In the genomic region with DNA sequence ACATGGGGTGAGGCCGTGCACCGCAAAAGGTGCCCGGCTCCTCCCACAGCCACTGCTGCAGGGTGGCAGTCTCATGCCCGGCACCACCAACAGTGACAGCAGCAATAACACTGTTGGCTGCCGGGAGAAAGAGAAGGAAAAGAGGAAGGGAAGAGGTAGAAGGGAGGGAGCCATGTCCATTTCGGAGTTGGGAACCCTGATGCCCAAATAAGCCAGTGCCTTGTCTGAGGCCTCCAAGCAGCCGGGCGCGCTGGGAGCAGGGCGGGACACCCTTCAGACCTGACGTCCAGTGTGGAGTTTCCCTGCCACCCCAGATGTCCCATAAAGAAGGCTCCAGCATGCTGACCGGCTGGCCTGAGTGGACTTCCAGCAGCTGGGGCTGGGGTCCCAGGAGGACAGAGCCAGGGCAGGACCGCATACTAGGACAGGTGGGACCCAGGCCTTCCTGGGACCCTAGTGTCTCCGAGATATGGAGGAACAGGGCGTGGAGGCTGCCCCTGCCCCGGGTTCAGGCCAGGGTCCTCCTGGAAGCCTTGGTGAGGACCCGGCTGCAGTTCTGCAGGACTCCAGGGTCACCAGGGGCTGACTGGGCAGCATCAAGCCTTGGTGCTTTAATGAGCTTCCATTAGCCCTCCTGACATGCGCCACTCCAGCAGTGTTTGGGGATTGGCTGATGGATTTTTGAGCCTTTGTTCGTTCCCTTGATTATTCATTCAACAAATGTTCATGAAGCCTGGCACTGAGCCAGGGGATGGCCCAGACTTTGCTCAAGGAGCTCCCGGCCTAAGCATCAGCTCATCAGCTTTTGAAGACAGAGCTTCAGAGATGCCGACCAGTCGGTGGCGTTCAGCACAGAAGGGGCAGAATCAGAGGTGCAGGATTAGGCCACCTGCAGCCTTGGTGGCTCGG, we compare ENCODE assay signal across 11 cellular contexts.
A peak's percentile ranks its signal among the peaks of the same experiment; 100 is the strongest.
DNase-seq lines count a peak whose midpoint lies in the region; ATAC-seq and TF ChIP-seq lines count a peak whose summit lies in the region.
"Had no signal": no experiment of that assay in that cellular context is flagged by ENCODE, and none has a peak within 500 bp of the region (broad histone marks: within the 10 kb centered on the region; RNA-seq: fewer than 3 reads in every experiment).

No MANE protein-coding gene starts in this region.

- peak in 1 of 3 donors; percentile 11 for TF ChIP-seq POLR2A in body of pancreas (IDR thresholded peaks at IDR 0.05)

- no peaks in the 10 kb centered on the region for H3K36me3 Mint-ChIP-seq in CD14-positive monocyte

- H3K4me1 Mint-ChIP-seq in CD14-positive monocyte = peaks cover 12% of the 10 kb centered on the region

- whole genome bisulfite sequencing in body of pancreas, 2 donors = 39 to 61% methylated on average over 11 to 24 of the region's 24 CpGs

- intact Hi-C loops in CD14-positive monocyte (cut with micrococcal nuclease) = no loop called here
- intact Hi-C loops in body of pancreas (cut with DNase I) = no loop called here
- intact Hi-C loops in mucosa of descending colon (cut with DNase I, micrococcal nuclease) = no loop called here

- H3K27me3 ChIP-seq in body of pancreas = no peaks in the 10 kb centered on the region
- H3K27me3 ChIP-seq: SJSA1 had no signal

- H3K27me3 Mint-ChIP-seq in CD14-positive monocyte (ENCODE audit: low read depth in 3 of 3) = peaks cover 19 to 26% (median 23%) of the 10 kb centered on the region in 3 donors

- peaks cover 0 to 6% (median 0%) of the 10 kb centered on the region in 7 donors for H3K9me3 Mint-ChIP-seq in CD14-positive monocyte

- H3K4me1 ChIP-seq in body of pancreas (peaks cover 25% of the 10 kb centered on the region), mucosa of descending colon (ENCODE audit: low read depth) (peaks cover 39% of the 10 kb centered on the region)

- H3K36me3 ChIP-seq in body of pancreas (replicated peaks in 1 of 2; ENCODE audit: insufficient read depth in 1 of 2, low read depth in 2 of 2) = no peaks in the 10 kb centered on the region
- H3K36me3 ChIP-seq in mucosa of descending colon (ENCODE audit: low read depth) = no peaks in the 10 kb centered on the region

- no peaks in the 10 kb centered on the region for H3K9me3 ChIP-seq in body of pancreas
- H3K9me3 ChIP-seq in mucosa of descending colon = no peaks in the 10 kb centered on the region
- H3K9me3 ChIP-seq: SJSA1 had no signal

- peak overlapping the region; percentile 80 to 90 (median 84) for H3K27ac ChIP-seq in body of pancreas
- H3K27ac ChIP-seq: SJSA1 had no signal

- no peak for DNase-seq in CD14-positive monocyte (ENCODE audit: low spot score)
- DNase-seq in HT1080 (ENCODE audit: low read depth) = peak; percentile 15
- peak in 1 of 4 donors; percentile 36 for DNase-seq in body of pancreas
- DNase-seq in mucosa of descending colon = peak; percentile 61 to 83 (median 72)
- DNase-seq in MV-4-11 (lab: John Stamatoyannopoulos, UW) = no peak
- no peak for DNase-seq in NCI-H774 (lab: John Stamatoyannopoulos, UW)
- DNase-seq: GF-D8, posterior cingulate gyrus had no signal

- no peak overlapping the region for H3K27ac Mint-ChIP-seq in CD14-positive monocyte

- H3K4me3 ChIP-seq in body of pancreas (no peak overlapping the region), mucosa of descending colon (no peak overlapping the region)
- H3K4me3 ChIP-seq: SJSA1 had no signal

- TF ChIP-seq CTCF in CD14-positive monocyte (IDR thresholded peaks at IDR 0.05) = no peak
- TF ChIP-seq CTCF in body of pancreas (IDR thresholded peaks at IDR 0.05) = no peak
- no peak for TF ChIP-seq CTCF in mucosa of descending colon (IDR thresholded peaks at IDR 0.05)

- ATAC-seq in body of pancreas = no peak
- ATAC-seq in mucosa of descending colon = peak; percentile 17
- no peak for ATAC-seq in GM18907 (IDR thresholded peaks at IDR 0.05; ENCODE audit: unreplicated experiment)
- ATAC-seq in GM18519 (IDR thresholded peaks at IDR 0.05; ENCODE audit: low FRiP score, unreplicated experiment) = no peak

- H3K4me3 Mint-ChIP-seq in CD14-positive monocyte = peak overlapping the region; percentile 72 to 91

Comparison
In these comparisons a context has a peak if more than half of its experiments do, and no peak if none do; other contexts are left out.
1. DNase-seq: peak in HT1080 (single experiment) and mucosa of descending colon (3 of 3); none in CD14-positive monocyte (single experiment), MV-4-11 (single experiment) and NCI-H774 (single experiment).